Comparison of ENCODE assay signal across 11 cellular contexts in genomic region chr14:68733086-68733621, GRCh38. TPM values are rescaled to one million over a fixed set of nuclear protein-coding genes. Genes with fewer than 3 reads are reported as not detected.
DNase-seq lines count a peak whose midpoint lies in the region; ATAC-seq, FAIRE-seq and TF ChIP-seq lines count a peak whose summit lies in the region.
"Had no signal": no experiment of that assay in that cellular context is flagged by ENCODE, and none has a peak within 500 bp of the region (broad histone marks: within the 10 kb centered on the region; RNA-seq: fewer than 3 reads in every experiment).

No MANE protein-coding gene starts in this region.

- CTCF ChIA-PET in mammary epithelial cell (lab: Charles Lee; ENCODE audit: low non-redundant PET) (no interaction called here), MCF 10A (lab: Yijun Ruan, JAX) (interaction anchor here (1.0 kb wide), 1 partner anchor 12 kb away, joined by 3 read pairs; no protein-coding TSS in a partner anchor)

- peak; percentile 41 for ATAC-seq in left lobe of liver
- no peak for ATAC-seq in GM21528 (IDR thresholded peaks at IDR 0.05; ENCODE audit: low FRiP score, unreplicated experiment)
- no peak for ATAC-seq in GM19328 (IDR thresholded peaks at IDR 0.05; ENCODE audit: unreplicated experiment)

- peaks cover 7% of the 10 kb centered on the region for H3K4me1 ChIP-seq in mammary epithelial cell (ENCODE audit: insufficient read depth, low read length)

- dilution Hi-C loops in mammary epithelial cell (cut with HindIII; ENCODE audit: low sequenced_read_pairs), result no loop called here

- POLR2A ChIA-PET in MCF 10A (lab: Yijun Ruan, JAX), result interaction anchor here (1.4 kb wide), 1 partner anchor 14 kb away, joined by 4 read pairs; no protein-coding TSS in a partner anchor

- in situ Hi-C loops in mammary epithelial cell (cut with MboI; ENCODE audit: low sequenced_read_pairs in 2 of 2), result no loop called here

- no peak overlapping the region for H3K27ac Mint-ChIP-seq in MCF 10A (ENCODE audit: low read depth, unreplicated experiment)
- peak overlapping the region; percentile 87 for H3K27ac Mint-ChIP-seq in activated T-helper 2 cell treated with anti-CD3 and anti-CD28 coated beads, Interferon-gamma antibody, Interleukin-2, Interleukin-4, amounts not matched to agents 10 μg/mL and 5 μg/mL and 100 μg/mL, durations not matched to agents 14 hours and 24 hours and 36 hours

- no peak overlapping the region for H3K4me2 ChIP-seq in mammary epithelial cell (ENCODE audit: insufficient read depth, low read depth, low read length)

- no peaks in the 10 kb centered on the region for H3K36me3 Mint-ChIP-seq in MCF 10A (ENCODE audit: insufficient read depth, unreplicated experiment)
- H3K36me3 Mint-ChIP-seq in activated T-helper 2 cell treated with anti-CD3 and anti-CD28 coated beads, Interferon-gamma antibody, Interleukin-2, Interleukin-4, amounts not matched to agents 10 μg/mL and 5 μg/mL and 100 μg/mL, durations not matched to agents 14 hours and 24 hours and 36 hours (ENCODE audit: low read depth), result no peaks in the 10 kb centered on the region

- H3K9ac ChIP-seq in mammary epithelial cell (ENCODE audit: insufficient read depth, low read length), result no peak overlapping the region

- H3K9me3 ChIP-seq in mammary epithelial cell (replicated peaks; ENCODE audit: insufficient read depth, low read length), result no peaks in the 10 kb centered on the region
- H3K9me3 ChIP-seq: esophagus muscularis mucosa had no signal

- no peak overlapping the region for H3K27ac ChIP-seq in mammary epithelial cell (ENCODE audit: insufficient read depth, low read depth, low read length)

- DNase-seq in mammary epithelial cell, result peak; percentile 48
- DNase-seq in MCF 10A (ENCODE audit: unreplicated experiment), result no peak
- no peak for DNase-seq in activated T-helper 2 cell treated with anti-CD3 and anti-CD28 coated beads, Interferon-gamma antibody, Interleukin-2, Interleukin-4, amounts not matched to agents 10 μg/mL and 5 μg/mL and 100 μg/mL, durations not matched to agents 14 hours and 24 hours and 36 hours (ENCODE audit: low spot score)
- DNase-seq in left lobe of liver (ENCODE audit: low spot score), result no peak
- DNase-seq in urothelium cell line (ENCODE audit: low spot score), result no peak
- DNase-seq in NCI-H446 (lab: John Stamatoyannopoulos, UW), result no peak
- DNase-seq: GOT3, NCI-H1092 had no signal

- no peaks in the 10 kb centered on the region for H3K9me3 Mint-ChIP-seq in MCF 10A (ENCODE audit: unreplicated experiment)
- no peaks in the 10 kb centered on the region for H3K9me3 Mint-ChIP-seq in activated T-helper 2 cell treated with anti-CD3 and anti-CD28 coated beads, Interferon-gamma antibody, Interleukin-2, Interleukin-4, amounts not matched to agents 10 μg/mL and 5 μg/mL and 100 μg/mL, durations not matched to agents 14 hours and 24 hours and 36 hours

- no peaks in the 10 kb centered on the region for H3K27me3 ChIP-seq in mammary epithelial cell (ENCODE audit: insufficient read depth, low read length)
- H3K27me3 ChIP-seq: esophagus muscularis mucosa had no signal

- 86% methylated on average over 10 of the region's 10 CpGs for WGBS in mammary epithelial cell (ENCODE audit: low coverage, missing lambda C conversion rate)

- H3K4me1 Mint-ChIP-seq in MCF 10A (ENCODE audit: insufficient read depth, unreplicated experiment), result no peaks in the 10 kb centered on the region
- H3K4me1 Mint-ChIP-seq in activated T-helper 2 cell treated with anti-CD3 and anti-CD28 coated beads, Interferon-gamma antibody, Interleukin-2, Interleukin-4, amounts not matched to agents 10 μg/mL and 5 μg/mL and 100 μg/mL, durations not matched to agents 14 hours and 24 hours and 36 hours (ENCODE audit: low read depth), result peaks cover 62% of the 10 kb centered on the region

- H3K4me3 Mint-ChIP-seq in MCF 10A (ENCODE audit: unreplicated experiment), result no peak overlapping the region
- H3K4me3 Mint-ChIP-seq in activated T-helper 2 cell treated with anti-CD3 and anti-CD28 coated beads, Interferon-gamma antibody, Interleukin-2, Interleukin-4, amounts not matched to agents 10 μg/mL and 5 μg/mL and 100 μg/mL, durations not matched to agents 14 hours and 24 hours and 36 hours (ENCODE audit: low read depth), result peak overlapping the region; percentile 64

- no peaks in the 10 kb centered on the region for H4K20me1 ChIP-seq in mammary epithelial cell (ENCODE audit: insufficient read depth, low read length)

- H3K27me3 Mint-ChIP-seq in MCF 10A (ENCODE audit: insufficient read depth, unreplicated experiment), result no peaks in the 10 kb centered on the region
- H3K27me3 Mint-ChIP-seq in activated T-helper 2 cell treated with anti-CD3 and anti-CD28 coated beads, Interferon-gamma antibody, Interleukin-2, Interleukin-4, amounts not matched to agents 10 μg/mL and 5 μg/mL and 100 μg/mL, durations not matched to agents 14 hours and 24 hours and 36 hours (ENCODE audit: low read depth), result no peaks in the 10 kb centered on the region

- no peaks in the 10 kb centered on the region for H3K36me3 ChIP-seq in mammary epithelial cell (ENCODE audit: insufficient read depth, low read length)
- H3K36me3 ChIP-seq: esophagus muscularis mucosa had no signal

- no peaks in the 10 kb centered on the region for H3K79me2 ChIP-seq in mammary epithelial cell (ENCODE audit: insufficient read depth, low read length)

- TF ChIP-seq CTCF in mammary epithelial cell (conservative IDR thresholded peaks at IDR 0.05 in 1 of 2, IDR thresholded peaks at IDR 0.05 in 1 of 2; ENCODE audit: extremely low read depth in 1 of 2, insufficient read depth in 1 of 2, low read depth in 1 of 2, low read length in 2 of 2), result no peak
- TF ChIP-seq CTCF in MCF 10A (IDR thresholded peaks at IDR 0.05; ENCODE audit: unreplicated experiment), result no peak

- FAIRE-seq in urothelium cell line (lab: Jason Lieb, UNC), result peak; percentile 87

- peak overlapping the region; percentile 35 for H2AFZ ChIP-seq in mammary epithelial cell (ENCODE audit: low read depth, low read length)

- no peak overlapping the region for H3K4me3 ChIP-seq in mammary epithelial cell (replicated peaks in 1 of 3; ENCODE audit: insufficient read depth in 1 of 3, low read depth in 2 of 3, low read length in 3 of 3)
- H3K4me3 ChIP-seq: esophagus muscularis mucosa had no signal

- BruUV-seq in mammary epithelial cell (replicated peaks; lab: Mats Ljungman, UMichigan) (no TSS peak), MCF 10A (replicated peaks; lab: Mats Ljungman, UMichigan) (no TSS peak)

- intact Hi-C loops in mammary epithelial cell (cut with micrococcal nuclease), result no loop called here
- intact Hi-C loops in MCF 10A (cut with micrococcal nuclease), result no loop called here
- intact Hi-C loops in activated T-helper 2 cell treated with anti-CD3 and anti-CD28 coated beads, Interferon-gamma antibody, Interleukin-2, Interleukin-4, amounts not matched to agents 10 μg/mL and 5 μg/mL and 100 μg/mL, durations not matched to agents 14 hours and 24 hours and 36 hours (cut with micrococcal nuclease), result loop anchor here (5.0 kb wide), 1 partner anchor 501 kb away; no protein-coding TSS in a partner anchor

RNA-seq across cellular contexts. Expression of gene ZFP36L1, which starts 59.7 kb away (rescaled TPM):
- total RNA-seq in mammary epithelial cell, result 100 to 1,000 TPM; 169 to 373 TPM
- polyA plus RNA-seq in mammary epithelial cell, result 140 TPM
- polyA minus RNA-seq in mammary epithelial cell, result 99.0 TPM
- total RNA-seq in MCF 10A (2022), result 376 and 426 TPM in 2 replicates
- 70.0 and 73.4 TPM in 2 replicates for total RNA-seq in activated T-helper 2 cell treated with anti-CD3 and anti-CD28 coated beads, Interferon-gamma antibody, Interleukin-2, Interleukin-4, amounts not matched to agents 10 μg/mL and 5 μg/mL and 100 μg/mL, durations not matched to agents 14 hours and 24 hours and 36 hours
- 236 TPM for total RNA-seq in left lobe of liver
